ENCODE assay signal across 16 cellular contexts in genomic region chr15:66824374-66824773, GRCh38.
DNase-seq lines count a peak whose midpoint lies in the region; ATAC-seq, FAIRE-seq and TF ChIP-seq lines count a peak whose summit lies in the region.
"Had no signal": no experiment of that assay in that cellular context is flagged by ENCODE, and none has a peak within 500 bp of the region (broad histone marks: within the 10 kb centered on the region; RNA-seq: fewer than 3 reads in every experiment).

No MANE protein-coding gene starts in this region.

- intact Hi-C loops in left ventricle myocardium superior (cut with micrococcal nuclease), result no loop called here
- intact Hi-C loops in left cardiac atrium (cut with DNase I), result no loop called here
- intact Hi-C loops in upper lobe of right lung (cut with DNase I), result no loop called here

- H3K27ac ChIP-seq in upper lobe of right lung (no peak overlapping the region), caudate nucleus (ENCODE audit: low read depth, low read length) (no peak overlapping the region)
- H3K27ac ChIP-seq: A549, C4-2B had no signal

- H3K9me3 ChIP-seq in upper lobe of right lung, result no peaks in the 10 kb centered on the region
- H3K9me3 ChIP-seq: A549, BE2C had no signal

- H3K27me3 ChIP-seq in bronchial epithelial cell (ENCODE audit: control insufficient read depth, insufficient read depth, low read length) (peaks cover 1% of the 10 kb centered on the region), upper lobe of right lung (no peaks in the 10 kb centered on the region)
- H3K27me3 ChIP-seq: BE2C had no signal

- DNase-seq in left ventricle myocardium superior (no peak), left cardiac atrium (no peak), bronchial epithelial cell (ENCODE audit: low read depth) (no peak), mesenteric fat pad (ENCODE audit: low spot score) (peak; percentile 62), upper lobe of right lung (peak; percentile 52), hypothalamus (lab: John Stamatoyannopoulos, UW) (no peak), caudate nucleus (lab: John Stamatoyannopoulos, UW) (no peak)
- no peak for DNase-seq in activated CD4-positive, CD25-positive, alpha-beta regulatory T cell (lab: John Stamatoyannopoulos, UW)
- DNase-seq: BE2C; CD4-positive, alpha-beta memory T cell; DMS79; H7 had no signal

- H3K36me3 ChIP-seq in bronchial epithelial cell (ENCODE audit: control insufficient read depth, insufficient read depth, low read length) (no peaks in the 10 kb centered on the region), upper lobe of right lung (no peaks in the 10 kb centered on the region)
- H3K36me3 ChIP-seq: BE2C had no signal

- FAIRE-seq in bronchial epithelial cell (lab: Jason Lieb, UNC), result peak; percentile 72
- FAIRE-seq: A549, GM12891 had no signal

- ATAC-seq in left ventricle myocardium superior, result peak; percentile 81
- no peak for ATAC-seq in left cardiac atrium
- peak; percentile 27 for ATAC-seq in upper lobe of right lung
- ATAC-seq: A549, GM23338 had no signal

- TF ChIP-seq CTCF in bronchial epithelial cell (IDR thresholded peaks at IDR 0.05; ENCODE audit: insufficient read depth, low read length, severe bottlenecking), result no peak
- no peak for TF ChIP-seq CTCF in upper lobe of right lung (IDR thresholded peaks at IDR 0.05)

- H3K4me1 ChIP-seq in upper lobe of right lung, result no peaks in the 10 kb centered on the region
- H3K4me1 ChIP-seq: BE2C had no signal

- H3K4me3 ChIP-seq in bronchial epithelial cell (ENCODE audit: low read depth, low read length) (no peak overlapping the region), upper lobe of right lung (no peak overlapping the region)
- H3K4me3 ChIP-seq: A549, GM23338 had no signal

Comparison
In these comparisons a context has a peak if more than half of its experiments do, and no peak if none do; other contexts are left out.
1. ATAC-seq: peak in left ventricle myocardium superior (single experiment) and upper lobe of right lung (single experiment); none in left cardiac atrium (0 of 2).
2. DNase-seq: peak in mesenteric fat pad (single experiment) and upper lobe of right lung (single experiment); none in left ventricle myocardium superior (single experiment), left cardiac atrium (single experiment), bronchial epithelial cell (single experiment), hypothalamus (0 of 51), activated CD4-positive, CD25-positive, alpha-beta regulatory T cell (0 of 4) and caudate nucleus (0 of 61).